ENCODE assay signal across 6 cellular contexts in genomic region chr6:168744866-168745265, GRCh38.
"Had no signal": no experiment of that assay in that cellular context is flagged by ENCODE, and none has a peak within 500 bp of the region (broad histone marks: within the 10 kb centered on the region; RNA-seq: fewer than 3 reads in every experiment).

No MANE protein-coding gene starts in this region.

- H3K27ac Mint-ChIP-seq: IgD-negative memory B cell had no signal

- ATAC-seq: HepG2, K562 had no signal

- H3K27ac ChIP-seq: HL-60 had no signal

- DNase-seq: IMR-90, KBM-7 had no signal

- H3K4me3 ChIP-seq: K562 had no signal

- H3K4me1 Mint-ChIP-seq: IgD-negative memory B cell had no signal

- H3K27me3 Mint-ChIP-seq: IgD-negative memory B cell had no signal

- H3K36me3 Mint-ChIP-seq: IgD-negative memory B cell had no signal
